ENCODE assay signal across 1 cellular context in genomic region chr11:126061707-126062678, GRCh38.
TF ChIP-seq lines count a peak whose summit lies in the region.

No MANE protein-coding gene starts in this region.

TF ChIP-seq in HEK293, 187 proteins besides CTCF, POLR2A, EP300 and RAD21 (continued from another document and continues in another):
- TF ChIP-seq, protein P1, sequence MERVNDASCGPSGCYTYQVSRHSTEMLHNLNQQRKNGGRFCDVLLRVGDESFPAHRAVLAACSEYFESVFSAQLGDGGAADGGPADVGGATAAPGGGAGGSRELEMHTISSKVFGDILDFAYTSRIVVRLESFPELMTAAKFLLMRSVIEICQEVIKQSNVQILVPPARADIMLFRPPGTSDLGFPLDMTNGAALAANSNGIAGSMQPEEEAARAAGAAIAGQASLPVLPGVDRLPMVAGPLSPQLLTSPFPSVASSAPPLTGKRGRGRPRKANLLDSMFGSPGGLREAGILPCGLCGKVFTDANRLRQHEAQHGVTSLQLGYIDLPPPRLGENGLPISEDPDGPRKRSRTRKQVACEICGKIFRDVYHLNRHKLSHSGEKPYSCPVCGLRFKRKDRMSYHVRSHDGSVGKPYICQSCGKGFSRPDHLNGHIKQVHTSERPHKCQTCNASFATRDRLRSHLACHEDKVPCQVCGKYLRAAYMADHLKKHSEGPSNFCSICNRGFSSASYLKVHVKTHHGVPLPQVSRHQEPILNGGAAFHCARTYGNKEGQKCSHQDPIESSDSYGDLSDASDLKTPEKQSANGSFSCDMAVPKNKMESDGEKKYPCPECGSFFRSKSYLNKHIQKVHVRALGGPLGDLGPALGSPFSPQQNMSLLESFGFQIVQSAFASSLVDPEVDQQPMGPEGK (tag by site-specific recombination; IDR thresholded peaks at IDR 0.05): peak; percentile 71
- no peak for TF ChIP-seq ZNF555 (tag by site-specific recombination; conservative IDR thresholded peaks at IDR 0.05)
- no peak for TF ChIP-seq ZNF23 (tag by site-specific recombination; IDR thresholded peaks at IDR 0.05; ENCODE audit: borderline replicate concordance)
- TF ChIP-seq GLIS1 (tag by site-specific recombination; IDR thresholded peaks at IDR 0.05): peak; percentile 77
- TF ChIP-seq ZNF112 (tag by site-specific recombination; IDR thresholded peaks at IDR 0.05): no peak
- TF ChIP-seq ZFHX2 (tag by site-specific recombination; conservative IDR thresholded peaks at IDR 0.05): peak; percentile 54; the same call in 1 of the 2 replicates
- TF ChIP-seq GLIS2 (tag by site-specific recombination; IDR thresholded peaks at IDR 0.05): peak; percentile 86
- TF ChIP-seq ZBTB26 (tag by site-specific recombination; optimal IDR thresholded peaks at IDR 0.05): peak; percentile 64
- TF ChIP-seq, protein P2, sequence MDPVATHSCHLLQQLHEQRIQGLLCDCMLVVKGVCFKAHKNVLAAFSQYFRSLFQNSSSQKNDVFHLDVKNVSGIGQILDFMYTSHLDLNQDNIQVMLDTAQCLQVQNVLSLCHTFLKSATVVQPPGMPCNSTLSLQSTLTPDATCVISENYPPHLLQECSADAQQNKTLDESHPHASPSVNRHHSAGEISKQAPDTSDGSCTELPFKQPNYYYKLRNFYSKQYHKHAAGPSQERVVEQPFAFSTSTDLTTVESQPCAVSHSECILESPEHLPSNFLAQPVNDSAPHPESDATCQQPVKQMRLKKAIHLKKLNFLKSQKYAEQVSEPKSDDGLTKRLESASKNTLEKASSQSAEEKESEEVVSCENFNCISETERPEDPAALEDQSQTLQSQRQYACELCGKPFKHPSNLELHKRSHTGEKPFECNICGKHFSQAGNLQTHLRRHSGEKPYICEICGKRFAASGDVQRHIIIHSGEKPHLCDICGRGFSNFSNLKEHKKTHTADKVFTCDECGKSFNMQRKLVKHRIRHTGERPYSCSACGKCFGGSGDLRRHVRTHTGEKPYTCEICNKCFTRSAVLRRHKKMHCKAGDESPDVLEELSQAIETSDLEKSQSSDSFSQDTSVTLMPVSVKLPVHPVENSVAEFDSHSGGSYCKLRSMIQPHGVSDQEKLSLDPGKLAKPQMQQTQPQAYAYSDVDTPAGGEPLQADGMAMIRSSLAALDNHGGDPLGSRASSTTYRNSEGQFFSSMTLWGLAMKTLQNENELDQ (tag by site-specific recombination; IDR thresholded peaks at IDR 0.05; ENCODE audit: low read depth): no peak
- no peak for TF ChIP-seq KLF16 (tag by site-specific recombination; IDR thresholded peaks at IDR 0.05)
- 0 out of 2 replicates have a peak, but pooled peaks have one; percentile 29 for TF ChIP-seq ZBTB20 (tag by site-specific recombination; IDR thresholded peaks at IDR 0.05)
- 0 out of 2 replicates have a peak, but pooled peaks have one; percentile 10 for TF ChIP-seq PRDM10 (tag by site-specific recombination; IDR thresholded peaks at IDR 0.05)
- TF ChIP-seq MEIS1 (CRISPR knock-in tag; IDR thresholded peaks at IDR 0.05; ENCODE audit: borderline replicate concordance): no peak
- TF ChIP-seq, protein P3, sequence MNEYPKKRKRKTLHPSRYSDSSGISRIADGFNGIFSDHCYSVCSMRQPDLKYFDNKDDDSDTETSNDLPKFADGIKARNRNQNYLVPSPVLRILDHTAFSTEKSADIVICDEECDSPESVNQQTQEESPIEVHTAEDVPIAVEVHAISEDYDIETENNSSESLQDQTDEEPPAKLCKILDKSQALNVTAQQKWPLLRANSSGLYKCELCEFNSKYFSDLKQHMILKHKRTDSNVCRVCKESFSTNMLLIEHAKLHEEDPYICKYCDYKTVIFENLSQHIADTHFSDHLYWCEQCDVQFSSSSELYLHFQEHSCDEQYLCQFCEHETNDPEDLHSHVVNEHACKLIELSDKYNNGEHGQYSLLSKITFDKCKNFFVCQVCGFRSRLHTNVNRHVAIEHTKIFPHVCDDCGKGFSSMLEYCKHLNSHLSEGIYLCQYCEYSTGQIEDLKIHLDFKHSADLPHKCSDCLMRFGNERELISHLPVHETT (tag by site-specific recombination; IDR thresholded peaks at IDR 0.05): no peak
- TF ChIP-seq ZNF629 (tag by site-specific recombination; IDR thresholded peaks at IDR 0.05): no peak
- no peak for TF ChIP-seq ZNF214 (tag by site-specific recombination; IDR thresholded peaks at IDR 0.05; ENCODE audit: borderline replicate concordance)
- no peak for TF ChIP-seq OSR2 (tag by site-specific recombination; IDR thresholded peaks at IDR 0.05)
- TF ChIP-seq HOXC10 (CRISPR knock-in tag; IDR thresholded peaks at IDR 0.05): no peak
- no peak for TF ChIP-seq TSHZ1 (tag by site-specific recombination; IDR thresholded peaks at IDR 0.05; ENCODE audit: borderline replicate concordance)
- TF ChIP-seq, protein P4, sequence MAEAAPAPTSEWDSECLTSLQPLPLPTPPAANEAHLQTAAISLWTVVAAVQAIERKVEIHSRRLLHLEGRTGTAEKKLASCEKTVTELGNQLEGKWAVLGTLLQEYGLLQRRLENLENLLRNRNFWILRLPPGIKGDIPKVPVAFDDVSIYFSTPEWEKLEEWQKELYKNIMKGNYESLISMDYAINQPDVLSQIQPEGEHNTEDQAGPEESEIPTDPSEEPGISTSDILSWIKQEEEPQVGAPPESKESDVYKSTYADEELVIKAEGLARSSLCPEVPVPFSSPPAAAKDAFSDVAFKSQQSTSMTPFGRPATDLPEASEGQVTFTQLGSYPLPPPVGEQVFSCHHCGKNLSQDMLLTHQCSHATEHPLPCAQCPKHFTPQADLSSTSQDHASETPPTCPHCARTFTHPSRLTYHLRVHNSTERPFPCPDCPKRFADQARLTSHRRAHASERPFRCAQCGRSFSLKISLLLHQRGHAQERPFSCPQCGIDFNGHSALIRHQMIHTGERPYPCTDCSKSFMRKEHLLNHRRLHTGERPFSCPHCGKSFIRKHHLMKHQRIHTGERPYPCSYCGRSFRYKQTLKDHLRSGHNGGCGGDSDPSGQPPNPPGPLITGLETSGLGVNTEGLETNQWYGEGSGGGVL (tag by site-specific recombination; IDR thresholded peaks at IDR 0.05): peak; percentile 15; the same call in 1 of the 2 replicates
- TF ChIP-seq ZNF548 (tag by site-specific recombination; IDR thresholded peaks at IDR 0.05): no peak
- TF ChIP-seq SP3 (tag by site-specific recombination; IDR thresholded peaks at IDR 0.05): no peak
- TF ChIP-seq ZNF223 (tag by site-specific recombination; IDR thresholded peaks at IDR 0.05): no peak
- no peak for TF ChIP-seq ZNF785 (tag by site-specific recombination; IDR thresholded peaks at IDR 0.05)
- TF ChIP-seq ZNF600 (tag by site-specific recombination; IDR thresholded peaks at IDR 0.05): peak; percentile 66
- TF ChIP-seq ZNF654 (tag by site-specific recombination; IDR thresholded peaks at IDR 0.05; ENCODE audit: low read depth): peak; percentile 37
- no peak for TF ChIP-seq ZNF521 (tag by site-specific recombination; IDR thresholded peaks at IDR 0.05)
- TF ChIP-seq ZNF677 (tag by site-specific recombination; IDR thresholded peaks at IDR 0.05): no peak
- no peak for TF ChIP-seq HOXA7 (CRISPR knock-in tag; IDR thresholded peaks at IDR 0.05; ENCODE audit: borderline replicate concordance)
- TF ChIP-seq ZNF530 (tag by site-specific recombination; IDR thresholded peaks at IDR 0.05; ENCODE audit: low read depth): no peak
- 0 out of 2 replicates have a peak, but pooled peaks have one; percentile 7 for TF ChIP-seq KLF1 (tag by site-specific recombination; IDR thresholded peaks at IDR 0.05)
- no peak for TF ChIP-seq ZNF292 (tag by site-specific recombination; IDR thresholded peaks at IDR 0.05; ENCODE audit: borderline replicate concordance, low read depth)
- TF ChIP-seq ZNF510 (tag by site-specific recombination; IDR thresholded peaks at IDR 0.05; ENCODE audit: insufficient replicate concordance): no peak
- TF ChIP-seq ZNF221 (tag by site-specific recombination; IDR thresholded peaks at IDR 0.05; ENCODE audit: borderline replicate concordance): no peak
- TF ChIP-seq, protein P5, sequence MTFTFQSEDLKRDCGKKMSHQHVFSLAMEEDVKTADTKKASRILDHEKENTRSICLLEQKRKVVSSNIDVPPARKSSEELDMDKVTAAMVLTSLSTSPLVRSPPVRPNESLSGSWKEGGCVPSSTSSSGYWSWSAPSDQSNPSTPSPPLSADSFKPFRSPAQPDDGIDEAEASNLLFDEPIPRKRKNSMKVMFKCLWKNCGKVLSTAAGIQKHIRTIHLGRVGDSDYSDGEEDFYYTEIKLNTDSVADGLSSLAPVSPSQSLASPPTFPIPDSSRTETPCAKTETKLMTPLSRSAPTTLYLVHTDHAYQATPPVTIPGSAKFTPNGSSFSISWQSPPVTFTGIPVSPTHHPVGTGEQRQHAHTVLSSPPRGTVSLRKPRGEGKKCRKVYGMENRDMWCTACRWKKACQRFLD (tag by site-specific recombination; IDR thresholded peaks at IDR 0.05): no peak
- no peak for TF ChIP-seq ZBTB10 (tag by site-specific recombination; IDR thresholded peaks at IDR 0.05)
- no peak for TF ChIP-seq ZNF558 (tag by site-specific recombination; IDR thresholded peaks at IDR 0.05)
- no peak for TF ChIP-seq ZNF24 (tag by site-specific recombination; IDR thresholded peaks at IDR 0.05)
- TF ChIP-seq ZFP3 (tag by site-specific recombination; IDR thresholded peaks at IDR 0.05; ENCODE audit: low read depth): no peak
- TF ChIP-seq ZEB2 (tag by site-specific recombination; IDR thresholded peaks at IDR 0.05): peak; percentile 51
- peak; percentile 49 for TF ChIP-seq ZNF335 (tag by site-specific recombination; conservative IDR thresholded peaks at IDR 0.05)
- TF ChIP-seq ZNF473 (tag by site-specific recombination; IDR thresholded peaks at IDR 0.05): no peak
- no peak for TF ChIP-seq ZNF76 (tag by site-specific recombination; IDR thresholded peaks at IDR 0.05; ENCODE audit: borderline replicate concordance, low read depth)
